ENCODE assay signal across 1 cellular context in the genomic region with DNA sequence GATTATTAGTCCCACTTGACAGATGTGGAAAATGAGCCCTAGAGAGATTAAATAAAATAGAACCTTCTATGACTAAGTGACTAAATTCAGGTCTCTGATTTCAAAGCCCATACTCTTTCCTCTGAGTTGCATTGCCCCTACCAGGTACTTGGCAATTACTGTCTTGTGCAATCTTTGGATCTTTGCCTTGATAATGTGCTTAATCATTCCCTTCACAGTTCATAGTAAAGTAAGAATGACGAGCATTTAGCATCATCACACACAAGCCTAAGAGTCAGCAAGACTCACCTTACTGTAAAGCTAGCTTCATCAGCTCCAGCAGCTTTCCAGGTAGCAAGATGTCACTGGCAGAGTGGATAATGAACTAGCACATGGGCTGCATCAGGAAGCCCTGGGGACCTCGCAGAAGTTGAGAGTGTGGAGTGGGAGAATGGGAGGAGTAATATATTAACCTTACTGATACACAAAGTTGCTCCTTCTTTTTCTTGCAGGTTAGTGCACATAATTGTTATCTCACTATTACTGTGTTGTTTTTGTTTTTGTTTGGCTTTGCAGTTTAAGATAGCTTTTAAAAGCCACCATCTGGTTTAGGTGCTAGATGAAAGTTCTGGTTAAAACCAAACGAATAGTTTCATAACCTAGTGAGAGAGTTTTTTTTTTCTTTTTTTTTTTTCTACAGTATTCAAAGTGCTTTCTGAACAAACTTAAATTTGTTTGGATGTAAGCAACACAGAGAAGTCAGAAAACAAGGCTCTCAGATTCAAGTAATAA.
TF ChIP-seq lines count a peak whose summit lies in the region.

No MANE protein-coding gene starts in this region.

TF ChIP-seq in GM23338, 12 proteins besides CTCF, POLR2A, EP300 and RAD21 (continued from another document):
- TF ChIP-seq, protein P1, sequence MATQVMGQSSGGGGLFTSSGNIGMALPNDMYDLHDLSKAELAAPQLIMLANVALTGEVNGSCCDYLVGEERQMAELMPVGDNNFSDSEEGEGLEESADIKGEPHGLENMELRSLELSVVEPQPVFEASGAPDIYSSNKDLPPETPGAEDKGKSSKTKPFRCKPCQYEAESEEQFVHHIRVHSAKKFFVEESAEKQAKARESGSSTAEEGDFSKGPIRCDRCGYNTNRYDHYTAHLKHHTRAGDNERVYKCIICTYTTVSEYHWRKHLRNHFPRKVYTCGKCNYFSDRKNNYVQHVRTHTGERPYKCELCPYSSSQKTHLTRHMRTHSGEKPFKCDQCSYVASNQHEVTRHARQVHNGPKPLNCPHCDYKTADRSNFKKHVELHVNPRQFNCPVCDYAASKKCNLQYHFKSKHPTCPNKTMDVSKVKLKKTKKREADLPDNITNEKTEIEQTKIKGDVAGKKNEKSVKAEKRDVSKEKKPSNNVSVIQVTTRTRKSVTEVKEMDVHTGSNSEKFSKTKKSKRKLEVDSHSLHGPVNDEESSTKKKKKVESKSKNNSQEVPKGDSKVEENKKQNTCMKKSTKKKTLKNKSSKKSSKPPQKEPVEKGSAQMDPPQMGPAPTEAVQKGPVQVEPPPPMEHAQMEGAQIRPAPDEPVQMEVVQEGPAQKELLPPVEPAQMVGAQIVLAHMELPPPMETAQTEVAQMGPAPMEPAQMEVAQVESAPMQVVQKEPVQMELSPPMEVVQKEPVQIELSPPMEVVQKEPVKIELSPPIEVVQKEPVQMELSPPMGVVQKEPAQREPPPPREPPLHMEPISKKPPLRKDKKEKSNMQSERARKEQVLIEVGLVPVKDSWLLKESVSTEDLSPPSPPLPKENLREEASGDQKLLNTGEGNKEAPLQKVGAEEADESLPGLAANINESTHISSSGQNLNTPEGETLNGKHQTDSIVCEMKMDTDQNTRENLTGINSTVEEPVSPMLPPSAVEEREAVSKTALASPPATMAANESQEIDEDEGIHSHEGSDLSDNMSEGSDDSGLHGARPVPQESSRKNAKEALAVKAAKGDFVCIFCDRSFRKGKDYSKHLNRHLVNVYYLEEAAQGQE (IDR thresholded peaks at IDR 0.05; ENCODE audit: unreplicated experiment): no peak
- TF ChIP-seq POLR2AphosphoS5 (IDR thresholded peaks at IDR 0.05; ENCODE audit: low read depth) (no peak), ZNF114 (CRISPR knock-in tag; IDR thresholded peaks at IDR 0.05) (no peak), CREB1 (CRISPR knock-in tag; IDR thresholded peaks at IDR 0.05; ENCODE audit: low read depth) (no peak), ZNF331 (CRISPR knock-in tag; IDR thresholded peaks at IDR 0.05; ENCODE audit: low read depth) (no peak)
- TF ChIP-seq, protein P2, sequence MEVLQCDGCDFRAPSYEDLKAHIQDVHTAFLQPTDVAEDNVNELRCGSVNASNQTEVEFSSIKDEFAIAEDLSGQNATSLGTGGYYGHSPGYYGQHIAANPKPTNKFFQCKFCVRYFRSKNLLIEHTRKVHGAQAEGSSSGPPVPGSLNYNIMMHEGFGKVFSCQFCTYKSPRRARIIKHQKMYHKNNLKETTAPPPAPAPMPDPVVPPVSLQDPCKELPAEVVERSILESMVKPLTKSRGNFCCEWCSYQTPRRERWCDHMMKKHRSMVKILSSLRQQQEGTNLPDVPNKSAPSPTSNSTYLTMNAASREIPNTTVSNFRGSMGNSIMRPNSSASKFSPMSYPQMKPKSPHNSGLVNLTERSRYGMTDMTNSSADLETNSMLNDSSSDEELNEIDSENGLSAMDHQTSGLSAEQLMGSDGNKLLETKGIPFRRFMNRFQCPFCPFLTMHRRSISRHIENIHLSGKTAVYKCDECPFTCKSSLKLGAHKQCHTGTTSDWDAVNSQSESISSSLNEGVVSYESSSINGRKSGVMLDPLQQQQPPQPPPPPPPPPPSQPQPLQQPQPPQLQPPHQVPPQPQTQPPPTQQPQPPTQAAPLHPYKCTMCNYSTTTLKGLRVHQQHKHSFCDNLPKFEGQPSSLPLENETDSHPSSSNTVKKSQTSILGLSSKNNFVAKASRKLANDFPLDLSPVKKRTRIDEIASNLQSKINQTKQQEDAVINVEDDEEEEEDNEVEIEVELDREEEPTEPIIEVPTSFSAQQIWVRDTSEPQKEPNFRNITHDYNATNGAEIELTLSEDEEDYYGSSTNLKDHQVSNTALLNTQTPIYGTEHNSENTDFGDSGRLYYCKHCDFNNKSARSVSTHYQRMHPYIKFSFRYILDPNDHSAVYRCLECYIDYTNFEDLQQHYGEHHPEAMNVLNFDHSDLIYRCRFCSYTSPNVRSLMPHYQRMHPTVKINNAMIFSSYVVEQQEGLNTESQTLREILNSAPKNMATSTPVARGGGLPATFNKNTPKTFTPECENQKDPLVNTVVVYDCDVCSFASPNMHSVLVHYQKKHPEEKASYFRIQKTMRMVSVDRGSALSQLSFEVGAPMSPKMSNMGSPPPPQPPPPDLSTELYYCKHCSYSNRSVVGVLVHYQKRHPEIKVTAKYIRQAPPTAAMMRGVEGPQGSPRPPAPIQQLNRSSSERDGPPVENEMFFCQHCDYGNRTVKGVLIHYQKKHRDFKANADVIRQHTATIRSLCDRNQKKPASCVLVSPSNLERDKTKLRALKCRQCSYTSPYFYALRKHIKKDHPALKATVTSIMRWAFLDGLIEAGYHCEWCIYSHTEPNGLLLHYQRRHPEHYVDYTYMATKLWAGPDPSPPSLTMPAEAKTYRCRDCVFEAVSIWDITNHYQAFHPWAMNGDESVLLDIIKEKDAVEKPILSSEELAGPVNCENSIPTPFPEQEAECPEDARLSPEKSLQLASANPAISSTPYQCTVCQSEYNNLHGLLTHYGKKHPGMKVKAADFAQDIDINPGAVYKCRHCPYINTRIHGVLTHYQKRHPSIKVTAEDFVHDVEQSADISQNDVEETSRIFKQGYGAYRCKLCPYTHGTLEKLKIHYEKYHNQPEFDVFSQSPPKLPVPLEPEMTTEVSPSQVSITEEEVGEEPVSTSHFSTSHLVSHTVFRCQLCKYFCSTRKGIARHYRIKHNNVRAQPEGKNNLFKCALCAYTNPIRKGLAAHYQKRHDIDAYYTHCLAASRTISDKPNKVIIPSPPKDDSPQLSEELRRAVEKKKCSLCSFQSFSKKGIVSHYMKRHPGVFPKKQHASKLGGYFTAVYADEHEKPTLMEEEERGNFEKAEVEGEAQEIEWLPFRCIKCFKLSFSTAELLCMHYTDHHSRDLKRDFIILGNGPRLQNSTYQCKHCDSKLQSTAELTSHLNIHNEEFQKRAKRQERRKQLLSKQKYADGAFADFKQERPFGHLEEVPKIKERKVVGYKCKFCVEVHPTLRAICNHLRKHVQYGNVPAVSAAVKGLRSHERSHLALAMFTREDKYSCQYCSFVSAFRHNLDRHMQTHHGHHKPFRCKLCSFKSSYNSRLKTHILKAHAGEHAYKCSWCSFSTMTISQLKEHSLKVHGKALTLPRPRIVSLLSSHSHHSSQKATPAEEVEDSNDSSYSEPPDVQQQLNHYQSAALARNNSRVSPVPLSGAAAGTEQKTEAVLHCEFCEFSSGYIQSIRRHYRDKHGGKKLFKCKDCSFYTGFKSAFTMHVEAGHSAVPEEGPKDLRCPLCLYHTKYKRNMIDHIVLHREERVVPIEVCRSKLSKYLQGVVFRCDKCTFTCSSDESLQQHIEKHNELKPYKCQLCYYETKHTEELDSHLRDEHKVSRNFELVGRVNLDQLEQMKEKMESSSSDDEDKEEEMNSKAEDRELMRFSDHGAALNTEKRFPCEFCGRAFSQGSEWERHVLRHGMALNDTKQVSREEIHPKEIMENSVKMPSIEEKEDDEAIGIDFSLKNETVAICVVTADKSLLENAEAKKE (CRISPR knock-in tag; IDR thresholded peaks at IDR 0.05): no peak
